Comparison of ENCODE assay signal across 8 cellular contexts in the genomic region with DNA sequence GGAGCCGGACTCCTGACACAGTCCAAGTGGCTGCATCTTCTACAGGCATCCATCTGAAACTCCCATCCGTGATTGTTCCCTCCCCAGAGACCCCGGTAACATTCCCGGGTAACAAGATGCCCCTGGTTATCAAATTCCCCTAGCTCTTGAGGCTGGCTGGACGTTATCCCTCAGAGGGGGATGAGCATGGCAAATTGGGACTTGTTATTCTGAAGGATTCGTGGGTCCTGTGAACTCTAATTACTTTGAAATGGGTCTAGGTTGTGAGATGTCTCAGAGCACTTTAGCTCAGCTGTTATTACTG. TPM values are rescaled to one million over a fixed set of nuclear protein-coding genes. Genes with fewer than 3 reads are reported as not detected.
DNase-seq lines count a peak whose midpoint lies in the region; ATAC-seq and TF ChIP-seq lines count a peak whose summit lies in the region.

No MANE protein-coding gene starts in this region.

- H3K27me3 ChIP-seq in left lung: no peaks in the 10 kb centered on the region
- no peaks in the 10 kb centered on the region for H3K27me3 ChIP-seq in testis

- 6 to 7% methylated on average over 6 of the region's 6 CpGs for WGBS in testis, 2 donors

- no peak for DNase-seq in activated CD4-positive, alpha-beta T cell treated with anti-CD3 and anti-CD28 coated beads for 36 hours
- no peak for DNase-seq in activated CD4-positive, alpha-beta T cell treated with anti-CD3 and anti-CD28 coated beads for 1 hour
- DNase-seq in left lung (no peak), testis (no peak), GM20000 (ENCODE audit: low spot score) (no peak)

- H3K27ac Mint-ChIP-seq in activated CD4-positive, alpha-beta T cell treated with anti-CD3 and anti-CD28 coated beads for 36 hours: peak overlapping the region; percentile 99

- POLR2A ChIA-PET in activated CD4-positive, alpha-beta T cell treated with anti-CD3 and anti-CD28 coated beads for 36 hours (lab: Charles Lee): interaction anchor here (0.6 to 2.2 kb wide), 2 partner anchors 13 to 25 kb away, joined by 9 read pairs; a partner anchor contains a TSS

- no peaks in the 10 kb centered on the region for H3K9me3 ChIP-seq in left lung
- no peaks in the 10 kb centered on the region for H3K9me3 ChIP-seq in testis

- H3K4me1 Mint-ChIP-seq in activated CD4-positive, alpha-beta T cell treated with anti-CD3 and anti-CD28 coated beads for 36 hours: peaks cover 42% of the 10 kb centered on the region

- ATAC-seq in activated CD4-positive, alpha-beta T cell treated with anti-CD3 and anti-CD28 coated beads for 36 hours: no peak
- no peak for ATAC-seq in left lung
- ATAC-seq in HG03175 (IDR thresholded peaks at IDR 0.05; ENCODE audit: unreplicated experiment): no peak
- ATAC-seq in HG02870 (IDR thresholded peaks at IDR 0.05; ENCODE audit: unreplicated experiment): no peak

- intact Hi-C loops in activated CD4-positive, alpha-beta T cell treated with anti-CD3 and anti-CD28 coated beads for 36 hours (cut with DNase I, micrococcal nuclease): loop anchor here (1.0 to 10.0 kb wide), 11 partner anchors 26 to 750 kb away; a partner anchor contains a TSS
- intact Hi-C loops in left lung (cut with DNase I) (no loop called here), testis (cut with DNase I; ENCODE audit: low total_unique reads) (no loop called here)

- H3K9me3 Mint-ChIP-seq in activated CD4-positive, alpha-beta T cell treated with anti-CD3 and anti-CD28 coated beads for 36 hours (ENCODE audit: low read depth): no peaks in the 10 kb centered on the region

- H3K36me3 ChIP-seq in left lung (no peaks in the 10 kb centered on the region), testis (ENCODE audit: low read depth, missing control alignments) (no peaks in the 10 kb centered on the region)

- TF ChIP-seq POLR2A in testis (IDR thresholded peaks at IDR 0.05): no peak

- peaks cover 7% of the 10 kb centered on the region for H3K36me3 Mint-ChIP-seq in activated CD4-positive, alpha-beta T cell treated with anti-CD3 and anti-CD28 coated beads for 36 hours (ENCODE audit: low read depth)

- no peaks in the 10 kb centered on the region for H3K27me3 Mint-ChIP-seq in activated CD4-positive, alpha-beta T cell treated with anti-CD3 and anti-CD28 coated beads for 36 hours

- TF ChIP-seq CTCF in left lung (IDR thresholded peaks at IDR 0.05): no peak
- no peak for TF ChIP-seq CTCF in testis (IDR thresholded peaks at IDR 0.05)
- no peak for TF ChIP-seq CTCF in GM20000 (IDR thresholded peaks at IDR 0.05; ENCODE audit: extremely low read depth, missing control alignments)

- peaks cover 0 to 43% of the 10 kb centered on the region in 2 donors for H3K4me1 ChIP-seq in left lung
- no peaks in the 10 kb centered on the region for H3K4me1 ChIP-seq in testis

- H3K27ac ChIP-seq in angular gyrus (ENCODE audit: low read depth, low read length) (peak overlapping the region; percentile 100), left lung (peak overlapping the region; percentile 93 to 95), testis (peak overlapping the region; percentile 90 to 93)

- peak overlapping the region; percentile 83 for H3K4me3 Mint-ChIP-seq in activated CD4-positive, alpha-beta T cell treated with anti-CD3 and anti-CD28 coated beads for 36 hours

- H3K4me3 ChIP-seq in left lung (peak overlapping the region; percentile 50 to 53), testis (peak overlapping the region; percentile 65 to 82)

- CTCF ChIA-PET in activated CD4-positive, alpha-beta T cell treated with anti-CD3 and anti-CD28 coated beads for 36 hours (lab: Charles Lee): interaction anchor here (0.8 to 1.3 kb wide), 2 partner anchors 14 to 130 kb away, joined by 3 to 4 read pairs; no protein-coding TSS in a partner anchor

RNA-seq across cellular contexts. Expression of a gene that starts 0.6 kb away (rescaled TPM):
- total RNA-seq in activated CD4-positive, alpha-beta T cell treated with anti-CD3 and anti-CD28 coated beads for 36 hours: 10 to 100 TPM; 54.6 to 62.5 TPM
- total RNA-seq in left lung (10 to 100 TPM; 49.9 to 58.4 TPM), testis (100 to 1,000 TPM; 105 to 155 TPM)
- 119 TPM for polyA plus RNA-seq in testis (ENCODE audit: insufficient read depth, low read depth, low replicate concordance)

RNA-seq across cellular contexts. Expression of a gene that starts 4.2 kb away (rescaled TPM):
- total RNA-seq in activated CD4-positive, alpha-beta T cell treated with anti-CD3 and anti-CD28 coated beads for 36 hours: 10 to 100 TPM; 18.5 to 21.6 TPM
- total RNA-seq in left lung (1 to 10 TPM in 1 of 2 donors, under 1 TPM in 1; 0.73 to 1.0 TPM), testis (1 to 10 TPM; 8.1 to 8.4 TPM)
- 34.9 TPM for polyA plus RNA-seq in testis (ENCODE audit: insufficient read depth, low read depth, low replicate concordance)

RNA-seq across cellular contexts. Expression of a gene that starts 18.7 kb away (rescaled TPM):
- 10 to 100 TPM; 77.4 to 82.6 TPM for total RNA-seq in activated CD4-positive, alpha-beta T cell treated with anti-CD3 and anti-CD28 coated beads for 36 hours
- total RNA-seq in left lung (100 to 1,000 TPM; 135 to 152 TPM), testis (10 to 100 TPM; 62.4 to 63.3 TPM)
- 82.5 TPM for polyA plus RNA-seq in testis (ENCODE audit: insufficient read depth, low read depth, low replicate concordance)

RNA-seq across cellular contexts. Expression of a gene that starts 25.5 kb away (rescaled TPM):
- 100 to 1,000 TPM; 116 to 124 TPM for total RNA-seq in activated CD4-positive, alpha-beta T cell treated with anti-CD3 and anti-CD28 coated beads for 36 hours
- 100 to 1,000 TPM; 175 to 187 TPM for total RNA-seq in left lung
- 100 to 1,000 TPM; 110 to 122 TPM for total RNA-seq in testis
- 57.0 TPM for polyA plus RNA-seq in testis (ENCODE audit: insufficient read depth, low read depth, low replicate concordance)

RNA-seq across cellular contexts. Expression of a gene that starts 28.2 kb away (rescaled TPM):
- total RNA-seq in activated CD4-positive, alpha-beta T cell treated with anti-CD3 and anti-CD28 coated beads for 36 hours: not detected
- total RNA-seq in left lung (not detected), testis (not detected)
- polyA plus RNA-seq in testis (ENCODE audit: insufficient read depth, low read depth, low replicate concordance): not detected

Comparison
In these comparisons a context has a peak if more than half of its experiments do, and no peak if none do; other contexts are left out.
1. RNA of a gene that starts 4.2 kb away (total RNA-seq): 18.5 to 21.6 TPM in activated CD4-positive, alpha-beta T cell treated with anti-CD3 and anti-CD28 coated beads for 36 hours and 8.1 to 8.4 TPM in testis; 0.73 to 1.0 TPM in left lung; every median in the first group is over 4 times any median in the second.
2. intact Hi-C loops: an anchor here in activated CD4-positive, alpha-beta T cell treated with anti-CD3 and anti-CD28 coated beads for 36 hours (1.0 to 10.0 kb wide); none called in left lung and testis.
3. Peak in every context shown above with its lines, with median percentiles within 50 percentile points of each other: H3K27ac ChIP-seq.